Comparison of ENCODE assay signal across 7 cellular contexts in genomic region chr2:222424281-222424728, GRCh38. TPM values are rescaled to one million over a fixed set of nuclear protein-coding genes. Genes with fewer than 3 reads are reported as not detected.
DNase-seq lines count a peak whose midpoint lies in the region; ATAC-seq and TF ChIP-seq lines count a peak whose summit lies in the region.

Gene SGPP2, plus strand, starts transcription at chr2:222424543. Its CDS starts 60 bp downstream, at chr2:222424603.

- no peak for DNase-seq in naive B cell
- no peak for DNase-seq in sciatic nerve (ENCODE audit: low spot score)
- DNase-seq in MV-4-11 (lab: John Stamatoyannopoulos, UW) = no peak

- TF ChIP-seq POLR2A in GM19193 (IDR thresholded peaks at IDR 0.05; ENCODE audit: extremely low read depth, insufficient read depth, insufficient read length) = peak; percentile 61

- peaks cover 39 to 64% (median 57%) of the 10 kb centered on the region in 3 donors for H3K27me3 Mint-ChIP-seq in naive B cell

- H3K4me1 ChIP-seq in ectodermal cell (ENCODE audit: control insufficient read depth, insufficient read depth, low read length) = peaks cover 6% of the 10 kb centered on the region

- H3K4me3 ChIP-seq in ectodermal cell (ENCODE audit: insufficient read depth, low read depth, low read length) = peak within 1 kb of the TSS; percentile 50

- ATAC-seq in HG02870 (IDR thresholded peaks at IDR 0.05; ENCODE audit: unreplicated experiment) = peak; percentile 18
- peak in 1 of 2 donors; percentile 37 for ATAC-seq in naive B cell (ENCODE audit: low read depth in 2 of 2)
- ATAC-seq in sciatic nerve = no peak

- H3K27ac Mint-ChIP-seq in naive B cell = peak within 1 kb of the TSS in 4 of 6 donors; percentile 58 to 86 (median 78)

- intact Hi-C loops in T-helper 1 cell treated with Interleukin-12 subunit alpha and Interleukin-12 subunit beta and Interleukin-4 antibody, amounts not matched to agents 30 ng/mL and 1 ng/mL, for 36 hours (cut with micrococcal nuclease) = loop anchor here (5.0 to 10.0 kb wide), 3 partner anchors 440 to 1518 kb away; partner anchors contain the start of gene ACSL3
- intact Hi-C loops in sciatic nerve (cut with DNase I) = no loop called here

- H3K9me3 Mint-ChIP-seq in naive B cell = peaks cover 0 to 7% (median 0%) of the 10 kb centered on the region in 7 donors

- WGBS in ectodermal cell, 2 experiments = 0% methylated on average over 61 of the region's 61 CpGs

- peak within 1 kb of the TSS in 7 of 8 donors; percentile 47 to 87 (median 80) for H3K4me3 Mint-ChIP-seq in naive B cell

- H3K9me3 ChIP-seq in ectodermal cell (ENCODE audit: control insufficient read depth, low read length) = no peaks in the 10 kb centered on the region

- peaks cover 16 to 20% (median 18%) of the 10 kb centered on the region in 3 donors for H3K4me1 Mint-ChIP-seq in naive B cell

- no peak within 1 kb of the TSS for H3K27ac ChIP-seq in ectodermal cell (ENCODE audit: insufficient read depth, low read depth, low read length, poor library complexity, severe bottlenecking)

- H3K36me3 ChIP-seq in ectodermal cell (ENCODE audit: control insufficient read depth, insufficient read depth, low read length) = no peaks in the 10 kb centered on the region

- H3K36me3 Mint-ChIP-seq in naive B cell = peaks cover 0 to 13% of the 10 kb centered on the region in 2 donors

- H3K27me3 ChIP-seq in ectodermal cell (ENCODE audit: control insufficient read depth, insufficient read depth, low read length, poor library complexity, severe bottlenecking) = peaks cover 72% of the 10 kb centered on the region

RNA-seq across cellular contexts. Expression of gene SGPP2, which starts in this region (rescaled TPM):
- 14.8 and 17.2 TPM in 2 replicates for total RNA-seq in T-helper 1 cell treated with Interleukin-12 subunit alpha and Interleukin-12 subunit beta and Interleukin-4 antibody, amounts not matched to agents 30 ng/mL and 1 ng/mL, for 36 hours
- 1.4 TPM for polyA plus RNA-seq in ectodermal cell (2013, experiment 1 of 4)
- 1.5 TPM for polyA plus RNA-seq in ectodermal cell (2013, experiment 2 of 4)
- polyA plus RNA-seq in ectodermal cell (2013, experiment 3 of 4) = 0.64 TPM
- 0.81 TPM for polyA plus RNA-seq in ectodermal cell (2013, experiment 4 of 4)
- polyA plus RNA-seq in naive B cell (ENCODE audit: low read depth in 6 of 6) = under 1 TPM in 2 of 6 donors, not detected in 4; 0.15 to 0.17 TPM
- total RNA-seq in sciatic nerve = 0.53 TPM

Comparison
In these comparisons a context has a peak if more than half of its experiments do, and no peak if none do; other contexts are left out.
1. RNA of gene SGPP2 (total RNA-seq): 14.8 to 17.2 TPM in T-helper 1 cell treated with Interleukin-12 subunit alpha and Interleukin-12 subunit beta and Interleukin-4 antibody, amounts not matched to agents 30 ng/mL and 1 ng/mL, for 36 hours; 0.53 TPM in sciatic nerve (single experiment); every median in the first group is over 10 times any median in the second.